ENCODE assay signal across 1 cellular context in genomic region chr2:70045932-70046331, GRCh38.
TF ChIP-seq lines count a peak whose summit lies in the region.

No MANE protein-coding gene starts in this region.

TF ChIP-seq in WTC11, 78 proteins besides CTCF, POLR2A, EP300 and RAD21 (continued from another document):
- TF ChIP-seq ERG (CRISPR knock-in tag; IDR thresholded peaks at IDR 0.05) (no peak), FOXP4 (CRISPR knock-in tag; IDR thresholded peaks at IDR 0.05) (no peak), KAT7 (CRISPR knock-in tag; IDR thresholded peaks at IDR 0.05; ENCODE audit: borderline replicate concordance) (no peak), MLX (CRISPR knock-in tag; IDR thresholded peaks at IDR 0.05) (no peak), ZNF423 (CRISPR knock-in tag; IDR thresholded peaks at IDR 0.05) (no peak), RORB (CRISPR knock-in tag; IDR thresholded peaks at IDR 0.05) (no peak), FOXJ3 (CRISPR knock-in tag; IDR thresholded peaks at IDR 0.05; ENCODE audit: borderline replicate concordance) (no peak), E2F5 (CRISPR knock-in tag; IDR thresholded peaks at IDR 0.05) (no peak), CREM (CRISPR knock-in tag; IDR thresholded peaks at IDR 0.05) (no peak)
